Comparison of ENCODE assay signal across 1 cellular context in genomic region chr7:143499743-143500348, GRCh38.
TF ChIP-seq lines count a peak whose summit lies in the region.

No MANE protein-coding gene starts in this region.

TF ChIP-seq in SK-N-SH treated with all-trans-retinoic acid at 6 μM for 48 hours, 23 proteins besides CTCF, POLR2A, EP300 and RAD21 (continued from another document):
- TF ChIP-seq PATZ1 (CRISPR knock-in tag; IDR thresholded peaks at IDR 0.05; ENCODE audit: borderline replicate concordance) (no peak), RARB (CRISPR knock-in tag; IDR thresholded peaks at IDR 0.05) (no peak)
